In the genomic region with DNA sequence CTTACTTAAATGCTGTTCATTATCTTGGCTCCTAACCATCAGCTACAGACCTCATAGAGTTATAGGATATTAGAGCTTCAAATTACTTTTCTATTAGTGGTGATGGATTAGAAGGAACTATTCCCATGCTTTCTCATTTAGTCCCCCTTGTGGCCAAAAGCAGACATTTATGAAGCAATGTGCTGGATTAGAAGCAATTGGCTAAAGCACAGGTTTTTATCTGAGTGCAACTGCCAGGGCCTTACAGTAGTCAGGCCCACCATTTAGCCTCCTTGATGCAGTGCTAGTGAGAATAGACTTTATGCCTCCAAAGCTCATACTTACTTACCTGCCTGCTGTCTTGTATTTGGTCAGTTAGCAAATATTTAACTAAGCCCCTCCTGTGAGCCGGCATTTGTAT, we compare ENCODE assay signal across 8 cellular contexts.
DNase-seq lines count a peak whose midpoint lies in the region; ATAC-seq and TF ChIP-seq lines count a peak whose summit lies in the region.

No MANE protein-coding gene starts in this region.

- ATAC-seq in GM21717 (IDR thresholded peaks at IDR 0.05; ENCODE audit: unreplicated experiment) (no peak), GM18505 (IDR thresholded peaks at IDR 0.05; ENCODE audit: unreplicated experiment) (no peak), HG02970 (IDR thresholded peaks at IDR 0.05; ENCODE audit: low FRiP score, unreplicated experiment) (no peak)

- no peak overlapping the region for H3K4me3 ChIP-seq in epithelial cell of proximal tubule (ENCODE audit: low read depth, low read length)
- H3K4me3 ChIP-seq in parathyroid adenoma (ENCODE audit: low read depth, low read length) = no peak overlapping the region

- no peaks in the 10 kb centered on the region for H3K9me3 ChIP-seq in parathyroid adenoma (ENCODE audit: control insufficient read depth, low read length)

- H3K36me3 ChIP-seq in parathyroid adenoma (ENCODE audit: control insufficient read depth, insufficient read depth, low read length) = no peaks in the 10 kb centered on the region

- H2AFZ ChIP-seq in parathyroid adenoma = no peak overlapping the region

- no peaks in the 10 kb centered on the region for H3K79me2 ChIP-seq in parathyroid adenoma

- TF ChIP-seq POLR2A in GM18505 (IDR thresholded peaks at IDR 0.05; ENCODE audit: borderline replicate concordance, extremely low read depth, insufficient read depth, insufficient read length) = no peak

- H3K4me1 ChIP-seq in parathyroid adenoma = no peaks in the 10 kb centered on the region

- no peak overlapping the region for H3K27ac ChIP-seq in parathyroid adenoma

- TF ChIP-seq CTCF in GM12874 (IDR thresholded peaks at IDR 0.05; ENCODE audit: insufficient read depth, low read depth, low read length) (peak; percentile 17; the same call in 1 of the 2 replicates), epithelial cell of proximal tubule (conservative IDR thresholded peaks at IDR 0.05; ENCODE audit: low read depth, low read length) (peak; percentile 59), parathyroid adenoma (IDR thresholded peaks at IDR 0.05) (peak; percentile 48)

- H3K27me3 ChIP-seq in parathyroid adenoma (ENCODE audit: control insufficient read depth, insufficient read depth, low read length) = no peaks in the 10 kb centered on the region

- no peak overlapping the region for H3K9ac ChIP-seq in parathyroid adenoma

- H3K4me2 ChIP-seq in parathyroid adenoma (ENCODE audit: low read length) = no peak overlapping the region

- DNase-seq in NCI-H524 treated with DMSO at 0.1 percent for 48 hours (lab: John Stamatoyannopoulos, UW) (peak; percentile 26), epithelial cell of proximal tubule (ENCODE audit: low read depth) (no peak)
- DNase-seq in activated CD4-positive, alpha-beta T cell treated with anti-CD3 and anti-CD28 coated beads for 1 hour = no peak
